In genomic region chr1:170664283-170664827, GRCh38 we compare ENCODE assay signal across 8 cellular contexts. TPM values are rescaled to one million over a fixed set of nuclear protein-coding genes. Genes with fewer than 3 reads are reported as not detected.
DNase-seq lines count a peak whose midpoint lies in the region; ATAC-seq and TF ChIP-seq lines count a peak whose summit lies in the region.

No MANE protein-coding gene starts in this region.

- H3K27me3 ChIP-seq in esophagus (ENCODE audit: control insufficient read depth in 1 of 2, insufficient read depth in 2 of 2, low read length in 2 of 2) (peaks cover 0 to 5% of the 10 kb centered on the region in 2 donors), BE2C (peaks cover 94% of the 10 kb centered on the region)

- POLR2A ChIA-PET in naive thymus-derived CD8-positive, alpha-beta T cell (lab: Charles Lee) = no interaction called here

- DNase-seq in AG09309 (ENCODE audit: low read depth) (no peak), M059J (ENCODE audit: low read depth) (peak; percentile 40), BE2C (no peak)
- no peak for DNase-seq in naive thymus-derived CD8-positive, alpha-beta T cell

- peaks cover 18 to 65% (median 30%) of the 10 kb centered on the region in 4 donors for H3K4me1 Mint-ChIP-seq in naive thymus-derived CD8-positive, alpha-beta T cell

- 2% methylated on average over 42 of the region's 42 CpGs for WGBS in esophagus, 2 donors

- no peaks in the 10 kb centered on the region for H3K36me3 Mint-ChIP-seq in naive thymus-derived CD8-positive, alpha-beta T cell

- H3K9me3 ChIP-seq in esophagus (ENCODE audit: control insufficient read depth in 2 of 2, insufficient read depth in 1 of 2, low read depth in 1 of 2, low read length in 1 of 2) (peaks cover 0 to 3% of the 10 kb centered on the region in 2 donors), BE2C (no peaks in the 10 kb centered on the region)

- TF ChIP-seq CTCF in AG09309 (IDR thresholded peaks at IDR 0.05; ENCODE audit: control insufficient read depth, insufficient read depth, low read depth, low read length, missing control alignments) (no peak), BE2C (IDR thresholded peaks at IDR 0.05; ENCODE audit: low read depth, low read length) (no peak)

- no peaks in the 10 kb centered on the region for H3K36me3 ChIP-seq in esophagus (ENCODE audit: control insufficient read depth in 2 of 2, insufficient read depth in 2 of 2, low read length in 1 of 2)
- H3K36me3 ChIP-seq in BE2C = no peaks in the 10 kb centered on the region

- H3K4me1 ChIP-seq in esophagus (ENCODE audit: control insufficient read depth in 2 of 2, insufficient read depth in 2 of 2, low read length in 1 of 2) (peaks cover 0 to 5% of the 10 kb centered on the region in 2 donors), BE2C (no peaks in the 10 kb centered on the region)

- H3K4me3 ChIP-seq in AG09309 (ENCODE audit: control insufficient read depth, low read depth, low read length) (peak overlapping the region; percentile 91), esophagus (ENCODE audit: low read depth in 1 of 2, low read length in 2 of 2) (peak overlapping the region; percentile 57 to 58), BE2C (ENCODE audit: low read depth, low read length) (no peak overlapping the region; the same call in 1 of the 2 replicates)

- peak overlapping the region; percentile 60 to 76 for H3K27ac ChIP-seq in esophagus (ENCODE audit: low read depth in 2 of 2, low read length in 1 of 2)

- peak overlapping the region in 9 of 10 donors; percentile 19 to 64 (median 46) for H3K4me3 Mint-ChIP-seq in naive thymus-derived CD8-positive, alpha-beta T cell

- peaks cover 0 to 7% (median 0%) of the 10 kb centered on the region in 9 donors for H3K9me3 Mint-ChIP-seq in naive thymus-derived CD8-positive, alpha-beta T cell

- ATAC-seq in naive thymus-derived CD8-positive, alpha-beta T cell = no peak
- ATAC-seq in HG03442 (IDR thresholded peaks at IDR 0.05; ENCODE audit: unreplicated experiment) = no peak
- no peak for ATAC-seq in HG03520 (IDR thresholded peaks at IDR 0.05; ENCODE audit: unreplicated experiment)
- no peak for ATAC-seq in GM18511 (IDR thresholded peaks at IDR 0.05; ENCODE audit: unreplicated experiment)

- H3K27ac Mint-ChIP-seq in naive thymus-derived CD8-positive, alpha-beta T cell = no peak overlapping the region

- H3K27me3 Mint-ChIP-seq in naive thymus-derived CD8-positive, alpha-beta T cell = peaks cover 37 to 90% (median 63%) of the 10 kb centered on the region in 5 donors

RNA-seq across cellular contexts. Expression of gene PRRX1, which starts 0.4 kb away (rescaled TPM):
- total RNA-seq in M059J (2014; rRNA removed; shearing (Covaris generic)) = 21.6 and 22.3 TPM in 2 replicates
- polyA plus RNA-seq in esophagus = 1 to 10 TPM; 2.2 to 4.5 TPM
- not detected for total RNA-seq in naive thymus-derived CD8-positive, alpha-beta T cell
- not detected for polyA plus RNA-seq in naive thymus-derived CD8-positive, alpha-beta T cell
- not detected for polyA plus RNA-seq in BE2C (2012; ENCODE audit: insufficient read depth, insufficient read length, low read depth)

Comparison
In these comparisons a context has a peak if more than half of its experiments do, and no peak if none do; other contexts are left out.
1. RNA of gene PRRX1, which starts 0.4 kb away (total RNA-seq): 21.6 to 22.3 TPM in M059J; not detected in naive thymus-derived CD8-positive, alpha-beta T cell; every median in the first group is over 10 times any median in the second.